Comparison of ENCODE assay signal across 25 cellular contexts in genomic region chr3:46603461-46604062, GRCh38. TPM values are rescaled to one million over a fixed set of nuclear protein-coding genes. Genes with fewer than 3 reads are reported as not detected.
DNase-seq lines count a peak whose midpoint lies in the region; ATAC-seq, FAIRE-seq and TF ChIP-seq lines count a peak whose summit lies in the region.
"Had no signal": no experiment of that assay in that cellular context is flagged by ENCODE, and none has a peak within 500 bp of the region (broad histone marks: within the 10 kb centered on the region; RNA-seq: fewer than 3 reads in every experiment).

No MANE protein-coding gene starts in this region.

- H3K27me3 Mint-ChIP-seq in H9 (ENCODE audit: low read depth): no peaks in the 10 kb centered on the region
- H3K27me3 Mint-ChIP-seq: CD8-positive, alpha-beta memory T cell had no signal

- H3K4me3 Mint-ChIP-seq in H9: no peak overlapping the region
- H3K4me3 Mint-ChIP-seq: CD4-positive, CD25-positive, alpha-beta regulatory T cell; CD8-positive, alpha-beta memory T cell had no signal

- TF ChIP-seq CTCF in H9 (conservative IDR thresholded peaks at IDR 0.05): no peak
- TF ChIP-seq CTCF in H1 (IDR thresholded peaks at IDR 0.05; ENCODE audit: control extremely low read depth in 1 of 3, insufficient read depth in 1 of 3, low read depth in 1 of 3, low read length in 3 of 3): no peak

- H3K4me1 ChIP-seq in H9 (ENCODE audit: insufficient read depth, low read length) (peaks cover 22% of the 10 kb centered on the region), HUES48 (ENCODE audit: control insufficient read depth, insufficient read depth, low read length) (peaks cover 53% of the 10 kb centered on the region), H1 (replicated peaks in 1 of 4; ENCODE audit: control insufficient read depth in 3 of 4, insufficient read depth in 4 of 4, low read length in 3 of 4) (peaks cover 10 to 26% (median 15%) of the 10 kb centered on the region in 4 experiments; a peak in 6 of 7 replicates)
- H3K4me1 ChIP-seq: BE2C had no signal

- peak overlapping the region in 2 of 3 experiments; percentile 7 to 34; a peak in 2 of 7 replicates for H3K27ac Mint-ChIP-seq in H9

- H4K8ac ChIP-seq in H9 (replicated peaks; ENCODE audit: insufficient read length, low read depth, low read length) (no peak overlapping the region), H1 (ENCODE audit: extremely low read depth, insufficient read depth, low read length) (no peak overlapping the region)

- WGBS in H9 (ENCODE audit: extremely low coverage, insufficient read length, low lambda C conversion rate): no CpG with 5 or more reads among the region's 1 CpG
- 63% methylated on average over 1 of the region's 1 CpG; no CpG with 5 or more reads in 1 of the 2 experiments for WGBS in H1 (ENCODE audit: extremely low coverage in 1 of 2, insufficient coverage in 1 of 2, insufficient read length in 1 of 2, insufficient replicate concordance in 2 of 2, low coverage in 1 of 2, low lambda C conversion rate in 2 of 2, missing lambda C conversion rate in 1 of 2), 2 experiments

- H3K18ac ChIP-seq in H9 (ENCODE audit: insufficient read length, low read depth, low read length): no peak overlapping the region
- no peak overlapping the region for H3K18ac ChIP-seq in H1 (ENCODE audit: extremely low read depth, low read length)

- H3K4me2 ChIP-seq in H9 (ENCODE audit: insufficient read depth, insufficient read length, low read length): no peak overlapping the region
- H3K4me2 ChIP-seq in H1 (ENCODE audit: insufficient read depth in 1 of 2, low read depth in 2 of 2, low read length in 2 of 2): no peak overlapping the region
- H3K4me2 ChIP-seq: KMS-11 had no signal

- H3K23me2 ChIP-seq in H9 (ENCODE audit: insufficient read length, low read depth, low read length, poor library complexity, severe bottlenecking) (no peaks in the 10 kb centered on the region), H1 (ENCODE audit: low read depth, low read length) (no peaks in the 10 kb centered on the region)

- no peak for TF ChIP-seq RAD21 in H1 (IDR thresholded peaks at IDR 0.05 in 1 of 2, conservative IDR thresholded peaks at IDR 0.05 in 1 of 2; ENCODE audit: low read depth in 2 of 2, low read length in 2 of 2)

- H3K36me3 Mint-ChIP-seq in H9 (ENCODE audit: insufficient read depth in 1 of 3, low read depth in 3 of 3): peaks cover 0 to 2% (median under 1%) of the 10 kb centered on the region in 3 experiments; a peak in 3 of 7 replicates
- H3K36me3 Mint-ChIP-seq: CD4-positive, CD25-positive, alpha-beta regulatory T cell had no signal

- peaks cover 54 to 57% of the 10 kb centered on the region in 2 experiments for H3K4me1 Mint-ChIP-seq in H9
- H3K4me1 Mint-ChIP-seq: CD4-positive, CD25-positive, alpha-beta regulatory T cell; CD8-positive, alpha-beta memory T cell had no signal

- H3K9ac ChIP-seq in H9 (ENCODE audit: extremely low read depth, insufficient read length, low read length) (no peak overlapping the region), HUES48 (ENCODE audit: low read depth, low read length) (no peak overlapping the region), H1 (replicated peaks in 1 of 4; ENCODE audit: extremely low read depth in 1 of 4, low read depth in 3 of 4, low read length in 3 of 4) (no peak overlapping the region)
- H3K9ac ChIP-seq: KMS-11 had no signal

- H2BK20ac ChIP-seq in H9 (ENCODE audit: low read depth, low read length, poor library complexity, severe bottlenecking) (no peak overlapping the region), H1 (ENCODE audit: low read length) (0 out of 2 replicates have a peak overlapping the region, but pooled peaks have one; percentile 66)

- H2AFZ ChIP-seq in H9 (ENCODE audit: low read length): no peak overlapping the region
- H2AFZ ChIP-seq in H1 (ENCODE audit: low read length): no peak overlapping the region

- H2BK5ac ChIP-seq in H9 (ENCODE audit: insufficient read length, low read length) (no peak overlapping the region), H1 (ENCODE audit: low read depth, low read length) (peak overlapping the region; percentile 22; the same call in 1 of the 2 replicates)

- H2BK12ac ChIP-seq in H9 (ENCODE audit: insufficient read length, low read depth, low read length) (no peak overlapping the region), H1 (ENCODE audit: low read depth, low read length) (no peak overlapping the region)

- no peak overlapping the region for H3K27ac ChIP-seq in H9 (ENCODE audit: insufficient read length, low read depth, low read length)
- peak overlapping the region; percentile 12 for H3K27ac ChIP-seq in HUES48 (ENCODE audit: low read depth, low read length)
- no peak overlapping the region for H3K27ac ChIP-seq in H1 (ENCODE audit: low read depth, low read length)
- H3K27ac ChIP-seq: HL-60, KMS-11 had no signal

- H3K79me1 ChIP-seq in H9 (ENCODE audit: insufficient read depth, low read depth, low read length, poor library complexity, severe bottlenecking) (no peaks in the 10 kb centered on the region), H1 (ENCODE audit: low read depth, low read length) (no peaks in the 10 kb centered on the region)

- H3K4me3 ChIP-seq in HUES48 (ENCODE audit: low read depth, low read length) (no peak overlapping the region), H1 (ENCODE audit: extremely low read depth in 1 of 4, insufficient read depth in 2 of 4, low read depth in 3 of 4, low read length in 4 of 4) (no peak overlapping the region)

- no peaks in the 10 kb centered on the region for H3K9me3 Mint-ChIP-seq in H9
- H3K9me3 Mint-ChIP-seq: CD8-positive, alpha-beta memory T cell had no signal

- no peak overlapping the region for H3K4ac ChIP-seq in H9 (ENCODE audit: low read depth, low read length)
- H3K4ac ChIP-seq in H1 (replicated peaks; ENCODE audit: insufficient read length, low read depth, low read length): no peak overlapping the region

- CTCF ChIA-PET in H1 (lab: Charles Lee; ENCODE audit: partially characterized antibody): interaction anchor here (0.9 to 2.4 kb wide), 8 partner anchors 10 to 141 kb away, joined by 3 to 15 read pairs (median 6); partner anchors contain the start of gene RTP3

- no peak overlapping the region for H3T11ph ChIP-seq in H9 (ENCODE audit: low read length)

- POLR2A ChIA-PET in H1 (lab: Charles Lee; ENCODE audit: partially characterized antibody): interaction anchor here (0.7 to 4.4 kb wide), 7 partner anchors 10 to 38 kb away, joined by 3 to 27 read pairs (median 5); a partner anchor contains a TSS

- TF ChIP-seq POLR2A in H1 (IDR thresholded peaks at IDR 0.05; ENCODE audit: control extremely low read depth in 1 of 2, low read depth in 2 of 2, low read length in 2 of 2): no peak

- H3K56ac ChIP-seq in H9 (ENCODE audit: insufficient read length, low read depth, low read length) (no peak overlapping the region), H1 (replicated peaks; ENCODE audit: insufficient read length, low read depth, low read length) (no peak overlapping the region)

- H3K79me2 ChIP-seq in H9 (ENCODE audit: insufficient read depth, low read length) (no peaks in the 10 kb centered on the region), H1 (ENCODE audit: control insufficient read depth in 1 of 2, insufficient read depth in 2 of 2, low read length in 2 of 2) (no peaks in the 10 kb centered on the region)

- FAIRE-seq in H1 (lab: Jason Lieb, UNC): peak; percentile 45
- FAIRE-seq: A204.1, GM12891, GM19239 had no signal

- no peak for DNase-seq in H9
- DNase-seq in H1 (ENCODE audit: low read depth in 1 of 2, low spot score in 2 of 2): no peak
- no peak for DNase-seq in stimulated activated CD4-positive, alpha-beta T cell treated with anti-CD3 and anti-CD28 coated beads, Interleukin-2, amount 100 ng/mL, for 48 hours
- DNase-seq: ACHN; BE2C; C1 segment of cervical spinal cord; CD8-positive, alpha-beta memory T cell; COR-L47; DMS 273 treated with DMSO at 0.1 percent for 48 hours; DMS53; DND-41; EL; GOT3; HCEC 1CT had no signal

- ATAC-seq in HG03280 (IDR thresholded peaks at IDR 0.05; ENCODE audit: unreplicated experiment) (no peak), GM19324 (IDR thresholded peaks at IDR 0.05; ENCODE audit: low FRiP score, unreplicated experiment) (no peak)

- H4K20me1 ChIP-seq in H9 (ENCODE audit: control insufficient read depth, insufficient read depth, insufficient read length) (no peaks in the 10 kb centered on the region), H1 (replicated peaks in 1 of 2; ENCODE audit: control insufficient read depth in 1 of 2, insufficient read depth in 2 of 2, low read length in 2 of 2) (no peaks in the 10 kb centered on the region)

- H2AK5ac ChIP-seq in H9 (ENCODE audit: insufficient read length, low read length) (no peak overlapping the region), H1 (ENCODE audit: low read depth, low read length) (no peak overlapping the region)

- H3K14ac ChIP-seq in H9 (ENCODE audit: insufficient read depth, low read length) (no peak overlapping the region), H1 (ENCODE audit: insufficient read length) (no peak overlapping the region)

- H3K36me3 ChIP-seq in HUES48 (ENCODE audit: control insufficient read depth, insufficient read depth, low read length) (no peaks in the 10 kb centered on the region), H1 (ENCODE audit: control insufficient read depth in 2 of 4, insufficient read depth in 4 of 4, low read length in 3 of 4) (no peaks in the 10 kb centered on the region)
- H3K36me3 ChIP-seq: BE2C had no signal

- H3K9me3 ChIP-seq in H9 (ENCODE audit: control insufficient read depth, low read depth, low read length): no peaks in the 10 kb centered on the region
- H3K9me3 ChIP-seq in HUES48 (ENCODE audit: control insufficient read depth, insufficient read depth, low read length): no peaks in the 10 kb centered on the region
- no peaks in the 10 kb centered on the region for H3K9me3 ChIP-seq in H1 (ENCODE audit: insufficient read depth in 2 of 2, low read depth in 1 of 2, low read length in 1 of 2)
- H3K9me3 ChIP-seq: BE2C had no signal

- no peaks in the 10 kb centered on the region for H3K27me3 ChIP-seq in H9 (ENCODE audit: insufficient read depth, low read length)
- H3K27me3 ChIP-seq in HUES48 (ENCODE audit: control insufficient read depth, insufficient read depth, low read length): no peaks in the 10 kb centered on the region
- H3K27me3 ChIP-seq in H1 (replicated peaks in 1 of 4; ENCODE audit: control insufficient read depth in 3 of 4, extremely low read depth in 1 of 4, insufficient read depth in 3 of 4, low read length in 3 of 4): no peaks in the 10 kb centered on the region
- H3K27me3 ChIP-seq: BE2C had no signal

- no peak for TF ChIP-seq EP300 in H1 (IDR thresholded peaks at IDR 0.05; ENCODE audit: borderline replicate concordance in 1 of 2, low read depth in 2 of 2, low read length in 2 of 2)

- H4K5ac ChIP-seq in H9 (ENCODE audit: insufficient read length, low read depth, low read length) (no peak overlapping the region), H1 (ENCODE audit: insufficient read length, low read depth, low read length) (no peak overlapping the region)

- H3K23ac ChIP-seq in H9 (ENCODE audit: insufficient read length, low read depth, low read length) (no peak overlapping the region), H1 (ENCODE audit: insufficient read length) (no peak overlapping the region)

- H4K91ac ChIP-seq in H9 (ENCODE audit: insufficient read length, low read depth, low read length) (no peak overlapping the region), H1 (replicated peaks; ENCODE audit: insufficient read length, low read length) (no peak overlapping the region)

- no peak overlapping the region for H2BK120ac ChIP-seq in H9 (ENCODE audit: low read depth, low read length, poor library complexity, severe bottlenecking)
- H2BK120ac ChIP-seq in H1 (replicated peaks; ENCODE audit: low read depth, low read length): no peak overlapping the region

- H2BK15ac ChIP-seq in H9 (ENCODE audit: low read depth, low read length) (no peak overlapping the region), H1 (ENCODE audit: low read length) (no peak overlapping the region)

RNA-seq across cellular contexts. Expression of gene FAM240A, which starts 8.8 kb away (rescaled TPM):
- total RNA-seq in H9 (2021): 0.11 TPM in 1 of 2 replicates, not detected in the other
- total RNA-seq in H1 (2021; fragmentation: NEBNext Ultra II Directional; extraction: Animal tissue kit (Norgen Biotek cat#: 25700)): 0.17 TPM in 1 of 2 replicates, not detected in the other
- 0.06 and 0.08 TPM in 2 replicates for polyA plus RNA-seq in H1 (2011; rRNA removed)
- polyA plus RNA-seq in H1 (2011; cell fraction: cytosol; rRNA removed): 0.12 TPM
- not detected for polyA plus RNA-seq in H1 (2011; cell fraction: nucleus; rRNA removed)
- polyA plus RNA-seq in H1 (2012, experiment 1 of 2): 0.16 to 0.32 TPM (median 0.16 TPM) in 3 of 4 replicates, not detected in the other
- not detected for polyA plus RNA-seq in H1 (2012, experiment 2 of 2)
- 0.08 TPM for polyA plus RNA-seq in H1 (2013, experiment 1 of 2)
- polyA plus RNA-seq in H1 (2013, experiment 2 of 2): 0.11 TPM
- not detected in 2 replicates for polyA minus RNA-seq in H1 (2011; rRNA and poly(A)+ RNA removed)
- polyA minus RNA-seq in H1 (2011; cell fraction: cytosol; rRNA and poly(A)+ RNA removed): not detected
- not detected for polyA minus RNA-seq in H1 (2011; cell fraction: nucleus; rRNA and poly(A)+ RNA removed)
- total RNA-seq: CD4-positive, CD25-positive, alpha-beta regulatory T cell; CD8-positive, alpha-beta memory T cell; G401; HT1080 had no signal
- polyA plus RNA-seq: CD4-positive, CD25-positive, alpha-beta regulatory T cell; CD8-positive, alpha-beta memory T cell had no signal

RNA-seq across cellular contexts. Expression of gene LRRC2, which starts 37.5 kb away (rescaled TPM):
- 2.6 and 3.4 TPM in 2 replicates for total RNA-seq in H9 (2021)
- total RNA-seq in H1 (2021; fragmentation: NEBNext Ultra II Directional; extraction: Animal tissue kit (Norgen Biotek cat#: 25700)): 6.4 and 7.3 TPM in 2 replicates
- polyA plus RNA-seq in H1 (2011; rRNA removed): 1.2 and 1.4 TPM in 2 replicates
- polyA plus RNA-seq in H1 (2011; cell fraction: cytosol; rRNA removed): 2.8 TPM
- 2.9 TPM for polyA plus RNA-seq in H1 (2011; cell fraction: nucleus; rRNA removed)
- polyA plus RNA-seq in H1 (2012, experiment 1 of 2): 2.8 to 3.4 TPM (median 3.1 TPM) in 4 replicates
- polyA plus RNA-seq in H1 (2012, experiment 2 of 2): 0.24 TPM
- 3.9 TPM for polyA plus RNA-seq in H1 (2013, experiment 1 of 2)
- polyA plus RNA-seq in H1 (2013, experiment 2 of 2): 3.5 TPM
- 3.5 and 4.9 TPM in 2 replicates for polyA minus RNA-seq in H1 (2011; rRNA and poly(A)+ RNA removed)
- polyA minus RNA-seq in H1 (2011; cell fraction: cytosol; rRNA and poly(A)+ RNA removed): 1.9 TPM
- polyA minus RNA-seq in H1 (2011; cell fraction: nucleus; rRNA and poly(A)+ RNA removed): 7.9 TPM
- total RNA-seq: G401 had no signal
- polyA plus RNA-seq: CD8-positive, alpha-beta memory T cell had no signal
